Comparison of ENCODE assay signal across 1 cellular context in the genomic region with DNA sequence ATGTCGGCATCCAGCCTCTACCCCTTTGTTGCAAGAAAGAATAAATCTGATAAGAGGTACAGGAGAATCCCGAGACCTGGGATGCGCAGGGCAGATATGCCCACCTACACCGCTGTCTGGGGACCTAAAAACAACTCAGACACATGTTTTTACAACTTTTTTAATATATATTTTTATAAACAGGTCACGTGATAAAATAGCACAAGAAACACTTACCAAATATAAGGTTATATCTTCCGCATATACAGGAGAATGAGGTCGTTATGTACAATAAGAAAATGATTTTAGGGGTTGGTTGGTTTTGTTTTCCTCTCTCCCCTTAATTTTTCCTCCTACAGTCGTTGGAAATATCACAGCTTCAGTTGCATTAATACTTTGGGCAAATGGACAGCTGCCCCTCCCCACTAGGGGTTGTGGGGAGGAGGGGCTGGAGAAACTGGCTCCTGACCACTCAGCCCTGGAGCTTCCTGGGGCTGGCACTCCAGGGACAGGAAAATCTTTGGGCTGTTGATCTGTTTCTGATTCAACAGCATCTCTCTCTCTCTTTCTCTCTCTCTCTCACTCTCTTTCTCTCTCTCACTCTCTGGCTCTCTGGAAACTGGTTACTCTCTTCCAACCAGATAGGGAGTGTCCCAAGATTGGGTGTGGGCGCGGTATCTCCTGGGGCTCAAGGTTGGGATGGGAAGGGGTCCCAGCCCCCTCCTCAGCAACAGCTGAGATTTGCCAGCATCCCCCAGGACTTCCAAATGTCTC.
TF ChIP-seq lines count a peak whose summit lies in the region.

No MANE protein-coding gene starts in this region.

TF ChIP-seq in WTC11, 78 proteins besides CTCF, POLR2A, EP300 and RAD21 (continued from another document):
- TF ChIP-seq, protein P1, sequence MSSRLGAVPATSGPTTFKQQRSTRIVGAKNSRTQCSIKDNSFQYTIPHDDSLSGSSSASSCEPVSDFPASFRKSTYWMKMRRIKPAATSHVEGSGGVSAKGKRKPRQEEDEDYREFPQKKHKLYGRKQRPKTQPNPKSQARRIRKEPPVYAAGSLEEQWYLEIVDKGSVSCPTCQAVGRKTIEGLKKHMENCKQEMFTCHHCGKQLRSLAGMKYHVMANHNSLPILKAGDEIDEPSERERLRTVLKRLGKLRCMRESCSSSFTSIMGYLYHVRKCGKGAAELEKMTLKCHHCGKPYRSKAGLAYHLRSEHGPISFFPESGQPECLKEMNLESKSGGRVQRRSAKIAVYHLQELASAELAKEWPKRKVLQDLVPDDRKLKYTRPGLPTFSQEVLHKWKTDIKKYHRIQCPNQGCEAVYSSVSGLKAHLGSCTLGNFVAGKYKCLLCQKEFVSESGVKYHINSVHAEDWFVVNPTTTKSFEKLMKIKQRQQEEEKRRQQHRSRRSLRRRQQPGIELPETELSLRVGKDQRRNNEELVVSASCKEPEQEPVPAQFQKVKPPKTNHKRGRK (CRISPR knock-in tag; IDR thresholded peaks at IDR 0.05; ENCODE audit: borderline replicate concordance): no peak
- TF ChIP-seq TEAD4 (CRISPR knock-in tag; IDR thresholded peaks at IDR 0.05) (no peak), RELA (CRISPR knock-in tag; IDR thresholded peaks at IDR 0.05; ENCODE audit: borderline replicate concordance) (no peak), EMX1 (CRISPR knock-in tag; IDR thresholded peaks at IDR 0.05) (no peak), RORB (CRISPR knock-in tag; IDR thresholded peaks at IDR 0.05) (no peak), ZBTB21 (CRISPR knock-in tag; IDR thresholded peaks at IDR 0.05; ENCODE audit: borderline replicate concordance) (no peak), FOXK1 (CRISPR knock-in tag; IDR thresholded peaks at IDR 0.05) (no peak), JAZF1 (CRISPR knock-in tag; IDR thresholded peaks at IDR 0.05) (no peak), TEAD1 (CRISPR knock-in tag; IDR thresholded peaks at IDR 0.05) (no peak), ZNF423 (CRISPR knock-in tag; IDR thresholded peaks at IDR 0.05) (no peak), MXD4 (CRISPR knock-in tag; IDR thresholded peaks at IDR 0.05; ENCODE audit: borderline replicate concordance) (no peak), CREB1 (CRISPR knock-in tag; IDR thresholded peaks at IDR 0.05) (no peak), NR2C2 (CRISPR knock-in tag; IDR thresholded peaks at IDR 0.05) (no peak)
- TF ChIP-seq, protein P2, sequence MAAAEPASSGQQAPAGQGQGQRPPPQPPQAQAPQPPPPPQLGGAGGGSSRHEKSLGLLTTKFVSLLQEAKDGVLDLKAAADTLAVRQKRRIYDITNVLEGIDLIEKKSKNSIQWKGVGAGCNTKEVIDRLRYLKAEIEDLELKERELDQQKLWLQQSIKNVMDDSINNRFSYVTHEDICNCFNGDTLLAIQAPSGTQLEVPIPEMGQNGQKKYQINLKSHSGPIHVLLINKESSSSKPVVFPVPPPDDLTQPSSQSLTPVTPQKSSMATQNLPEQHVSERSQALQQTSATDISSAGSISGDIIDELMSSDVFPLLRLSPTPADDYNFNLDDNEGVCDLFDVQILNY (CRISPR knock-in tag; IDR thresholded peaks at IDR 0.05): no peak
- TF ChIP-seq, protein P3, sequence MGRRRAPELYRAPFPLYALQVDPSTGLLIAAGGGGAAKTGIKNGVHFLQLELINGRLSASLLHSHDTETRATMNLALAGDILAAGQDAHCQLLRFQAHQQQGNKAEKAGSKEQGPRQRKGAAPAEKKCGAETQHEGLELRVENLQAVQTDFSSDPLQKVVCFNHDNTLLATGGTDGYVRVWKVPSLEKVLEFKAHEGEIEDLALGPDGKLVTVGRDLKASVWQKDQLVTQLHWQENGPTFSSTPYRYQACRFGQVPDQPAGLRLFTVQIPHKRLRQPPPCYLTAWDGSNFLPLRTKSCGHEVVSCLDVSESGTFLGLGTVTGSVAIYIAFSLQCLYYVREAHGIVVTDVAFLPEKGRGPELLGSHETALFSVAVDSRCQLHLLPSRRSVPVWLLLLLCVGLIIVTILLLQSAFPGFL (CRISPR knock-in tag; IDR thresholded peaks at IDR 0.05; ENCODE audit: borderline replicate concordance): no peak
